23 cellular contexts compared by ENCODE assay signal in the genomic region with DNA sequence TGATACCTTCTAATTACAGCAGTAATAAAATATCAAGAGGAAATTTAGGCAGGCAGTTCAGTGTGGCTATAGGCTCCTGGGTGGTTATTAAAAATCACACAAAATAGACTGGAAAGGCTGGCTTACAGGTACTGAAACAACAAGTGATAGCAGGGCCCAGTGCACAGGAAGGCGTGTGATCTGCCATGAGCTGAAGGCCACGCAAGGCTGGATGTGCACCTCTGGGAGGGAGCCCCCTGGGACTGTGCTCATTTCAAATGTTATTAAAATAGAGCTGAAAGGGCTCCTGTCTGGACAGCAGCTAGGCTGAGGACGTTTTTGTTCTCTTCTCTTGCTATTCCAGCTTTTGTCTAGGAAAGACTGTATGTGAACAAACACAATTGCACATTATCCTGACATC.
DNase-seq lines count a peak whose midpoint lies in the region; ATAC-seq and TF ChIP-seq lines count a peak whose summit lies in the region.
"Had no signal": no experiment of that assay in that cellular context is flagged by ENCODE, and none has a peak within 500 bp of the region (broad histone marks: within the 10 kb centered on the region; RNA-seq: fewer than 3 reads in every experiment).

No MANE protein-coding gene starts in this region.

- H3K36me3 ChIP-seq in hepatocyte (replicated peaks; ENCODE audit: insufficient read depth, low read depth): no peaks in the 10 kb centered on the region
- no peaks in the 10 kb centered on the region for H3K36me3 ChIP-seq in SJCRH30
- H3K36me3 ChIP-seq: left lung, WERI-Rb-1 had no signal

- H3K4me3 ChIP-seq in hepatocyte: no peak overlapping the region
- H3K4me3 ChIP-seq in SJCRH30: no peak overlapping the region
- H3K4me3 ChIP-seq: left lung had no signal

- ATAC-seq in GM18861 (IDR thresholded peaks at IDR 0.05; ENCODE audit: unreplicated experiment) (peak; percentile 75), HG02642 (IDR thresholded peaks at IDR 0.05; ENCODE audit: poor library complexity, unreplicated experiment) (peak; percentile 64), GM18873 (IDR thresholded peaks at IDR 0.05; ENCODE audit: low FRiP score, unreplicated experiment) (no peak)
- ATAC-seq: left lung had no signal

- no peaks in the 10 kb centered on the region for H3K79me2 ChIP-seq in hepatocyte

- DNase-seq in NAMALWA (ENCODE audit: low spot score) (peak; percentile 15), progenitor cell of endocrine pancreas (ENCODE audit: low spot score, unreplicated experiment) (no peak), hepatocyte (ENCODE audit: low spot score) (no peak), SJCRH30 (no peak)
- DNase-seq: ACHN; activated CD4-positive, alpha-beta T cell treated with anti-CD3 and anti-CD28 coated beads, Interleukin-2, amount 50 U/mL, for 1 hour; activated naive CD4-positive, alpha-beta T cell treated with anti-CD3 and anti-CD28 coated beads, Interleukin-2, amount 10 ng/mL, durations not matched to agents 7 days and 5 days; anterior cingulate cortex; C1 segment of cervical spinal cord; Caco-2; cortex of kidney; DND-41; foreskin melanocyte; HCEC 1CT; left lung; mesendoderm; NCI-H2227 treated with DMSO at 0.1 percent for 48 hours; nucleus accumbens; WERI-Rb-1 had no signal

- H3K9me3 ChIP-seq in hepatocyte (ENCODE audit: low read depth) (no peaks in the 10 kb centered on the region), SJCRH30 (replicated peaks) (no peaks in the 10 kb centered on the region)
- H3K9me3 ChIP-seq: Caco-2, left lung had no signal

- H3K4me3 Mint-ChIP-seq in progenitor cell of endocrine pancreas (ENCODE audit: low read depth): no peak overlapping the region
- H3K4me3 Mint-ChIP-seq: activated naive CD4-positive, alpha-beta T cell treated with anti-CD3 and anti-CD28 coated beads, Interleukin-2, amount 10 ng/mL, durations not matched to agents 7 days and 5 days had no signal

- H3K36me3 Mint-ChIP-seq in progenitor cell of endocrine pancreas (ENCODE audit: insufficient read depth): peaks cover 19% of the 10 kb centered on the region
- H3K36me3 Mint-ChIP-seq: activated naive CD4-positive, alpha-beta T cell treated with anti-CD3 and anti-CD28 coated beads, Interleukin-2, amount 10 ng/mL, durations not matched to agents 7 days and 5 days had no signal

- no peaks in the 10 kb centered on the region for H3K9me3 Mint-ChIP-seq in progenitor cell of endocrine pancreas (ENCODE audit: low read depth)
- H3K9me3 Mint-ChIP-seq: activated naive CD4-positive, alpha-beta T cell treated with anti-CD3 and anti-CD28 coated beads, Interleukin-2, amount 10 ng/mL, durations not matched to agents 7 days and 5 days had no signal

- no peaks in the 10 kb centered on the region for H4K20me1 ChIP-seq in hepatocyte (ENCODE audit: insufficient read depth, poor library complexity, severe bottlenecking)

- H3K27me3 ChIP-seq in hepatocyte (no peaks in the 10 kb centered on the region), SJCRH30 (no peaks in the 10 kb centered on the region)
- H3K27me3 ChIP-seq: left lung had no signal

- WGBS in hepatocyte (ENCODE audit: low lambda C conversion rate, missing lambda C conversion rate): 74% methylated on average over 3 of the region's 3 CpGs

- peak overlapping the region; percentile 4 for H3K27ac Mint-ChIP-seq in progenitor cell of endocrine pancreas
- H3K27ac Mint-ChIP-seq: activated naive CD4-positive, alpha-beta T cell treated with anti-CD3 and anti-CD28 coated beads, Interleukin-2, amount 10 ng/mL, durations not matched to agents 7 days and 5 days had no signal

- no peaks in the 10 kb centered on the region for H3K27me3 Mint-ChIP-seq in progenitor cell of endocrine pancreas
- H3K27me3 Mint-ChIP-seq: activated naive CD4-positive, alpha-beta T cell treated with anti-CD3 and anti-CD28 coated beads, Interleukin-2, amount 10 ng/mL, durations not matched to agents 7 days and 5 days had no signal

- TF ChIP-seq CTCF in progenitor cell of endocrine pancreas (IDR thresholded peaks at IDR 0.05; ENCODE audit: unreplicated experiment) (no peak), hepatocyte (IDR thresholded peaks at IDR 0.05; ENCODE audit: poor library complexity) (no peak)

- H3K4me1 Mint-ChIP-seq in progenitor cell of endocrine pancreas (ENCODE audit: low read depth): peaks cover 16% of the 10 kb centered on the region
- H3K4me1 Mint-ChIP-seq: activated naive CD4-positive, alpha-beta T cell treated with anti-CD3 and anti-CD28 coated beads, Interleukin-2, amount 10 ng/mL, durations not matched to agents 7 days and 5 days had no signal

- H3K9me2 ChIP-seq in hepatocyte (replicated peaks; ENCODE audit: insufficient read depth): no peaks in the 10 kb centered on the region

- H3K4me1 ChIP-seq in hepatocyte (ENCODE audit: insufficient read depth): no peaks in the 10 kb centered on the region
- H3K4me1 ChIP-seq in SJCRH30: peaks cover under 1% of the 10 kb centered on the region
- H3K4me1 ChIP-seq: Caco-2, left lung had no signal

- no peak overlapping the region for H2AFZ ChIP-seq in hepatocyte

- H3K27ac ChIP-seq in hepatocyte (no peak overlapping the region), SJCRH30 (no peak overlapping the region)
- H3K27ac ChIP-seq: KMS-11, left lung, WERI-Rb-1 had no signal

- H3K4me2 ChIP-seq in hepatocyte: no peak overlapping the region
- H3K4me2 ChIP-seq: KMS-11 had no signal
